In genomic region chr2:174750923-174751441, GRCh38 we compare ENCODE assay signal across 10 cellular contexts. TPM values are rescaled to one million over a fixed set of nuclear protein-coding genes. Genes with fewer than 3 reads are reported as not detected.
DNase-seq lines count a peak whose midpoint lies in the region; ATAC-seq and TF ChIP-seq lines count a peak whose summit lies in the region.
"Had no signal": no experiment of that assay in that cellular context is flagged by ENCODE, and none has a peak within 500 bp of the region (broad histone marks: within the 10 kb centered on the region; RNA-seq: fewer than 3 reads in every experiment).

No MANE protein-coding gene starts in this region.

- POLR2A ChIA-PET in CD8-positive, alpha-beta T cell (lab: Charles Lee) = interaction anchor here (1.1 kb wide), 1 partner anchor 21 kb away, joined by 3 read pairs; no protein-coding TSS in a partner anchor

- no peaks in the 10 kb centered on the region for H3K27me3 ChIP-seq in CD8-positive, alpha-beta T cell (ENCODE audit: insufficient read depth, low read length)

- no peaks in the 10 kb centered on the region for H3K36me3 ChIP-seq in CD8-positive, alpha-beta T cell (ENCODE audit: insufficient read depth, low read length)

- intact Hi-C loops in CD8-positive, alpha-beta T cell (cut with DNase I, micrococcal nuclease) = no loop called here

- H3K4me1 ChIP-seq in CD8-positive, alpha-beta T cell (ENCODE audit: insufficient read depth, low read length) = peaks cover 15% of the 10 kb centered on the region

- peak in 6 of 7 experiments; percentile 4 to 64 (median 34) for DNase-seq in CD8-positive, alpha-beta T cell
- DNase-seq in activated T-helper 9 cell treated with anti-CD3 and anti-CD28 coated beads, Interleukin-2, amount 50 U/mL, for 16 hours (ENCODE audit: low read depth) = peak; percentile 28
- DNase-seq in islet precursor cell = no peak
- DNase-seq in NCI-H187 treated with DMSO at 0.1 percent for 48 hours (lab: John Stamatoyannopoulos, UW) = no peak
- DNase-seq in omental fat pad (ENCODE audit: low spot score) = no peak
- no peak for DNase-seq in mesenteric fat pad (ENCODE audit: low spot score)

- no peak overlapping the region for H3K4me3 ChIP-seq in CD8-positive, alpha-beta T cell (ENCODE audit: low read depth, low read length)

- peak; percentile 29 for ATAC-seq in CD8-positive, alpha-beta T cell
- peak; percentile 50 for ATAC-seq in GM19467 (IDR thresholded peaks at IDR 0.05; ENCODE audit: unreplicated experiment)
- peak; percentile 49 for ATAC-seq in HG03378 (IDR thresholded peaks at IDR 0.05; ENCODE audit: unreplicated experiment)
- no peak for ATAC-seq in omental fat pad (ENCODE audit: low FRiP score)

- H3K27me3 Mint-ChIP-seq in CD8-positive, alpha-beta T cell (ENCODE audit: low read depth) = no peaks in the 10 kb centered on the region

- no peak overlapping the region for H3K4me3 Mint-ChIP-seq in CD8-positive, alpha-beta T cell
- H3K4me3 Mint-ChIP-seq: nephron had no signal

- H3K9me3 ChIP-seq in CD8-positive, alpha-beta T cell (ENCODE audit: low read length) = no peaks in the 10 kb centered on the region

- TF ChIP-seq CTCF in CD8-positive, alpha-beta T cell (IDR thresholded peaks at IDR 0.05) = no peak
- TF ChIP-seq CTCF in omental fat pad (IDR thresholded peaks at IDR 0.05) = no peak

- no peaks in the 10 kb centered on the region for H3K36me3 Mint-ChIP-seq in CD8-positive, alpha-beta T cell

- no peak overlapping the region for H3K27ac ChIP-seq in CD8-positive, alpha-beta T cell (ENCODE audit: low read depth, low read length)

- peaks cover 33% of the 10 kb centered on the region for H3K4me1 Mint-ChIP-seq in CD8-positive, alpha-beta T cell (ENCODE audit: low read depth)

- peak overlapping the region; percentile 88 for H3K27ac Mint-ChIP-seq in CD8-positive, alpha-beta T cell
- H3K27ac Mint-ChIP-seq: nephron had no signal

- no peaks in the 10 kb centered on the region for H3K9me3 Mint-ChIP-seq in CD8-positive, alpha-beta T cell
- H3K9me3 Mint-ChIP-seq: nephron had no signal

- CTCF ChIA-PET in CD8-positive, alpha-beta T cell (lab: Charles Lee) = interaction anchor here (1.0 to 8.8 kb wide), 4 partner anchors 14 to 234 kb away, joined by 3 to 155 read pairs (median 19); no protein-coding TSS in a partner anchor

RNA-seq across cellular contexts. Expression of gene CHRNA1, which starts 13.3 kb away (rescaled TPM):
- total RNA-seq in CD8-positive, alpha-beta T cell = under 1 TPM; 0.27 to 0.44 TPM
- total RNA-seq in omental fat pad (not detected), mesenteric fat pad (0.22 TPM)
- total RNA-seq: temporal lobe had no signal

Comparison
In these comparisons a context has a peak if more than half of its experiments do, and no peak if none do; other contexts are left out.
1. DNase-seq: peak in CD8-positive, alpha-beta T cell (6 of 7) and activated T-helper 9 cell treated with anti-CD3 and anti-CD28 coated beads, Interleukin-2, amount 50 U/mL, for 16 hours (single experiment); none in islet precursor cell (single experiment), NCI-H187 treated with DMSO at 0.1 percent for 48 hours (single experiment), omental fat pad (single experiment) and mesenteric fat pad (single experiment).